In genomic region chr10:87861953-87862643, GRCh38 we compare ENCODE assay signal across 1 cellular context.
TF ChIP-seq lines count a peak whose summit lies in the region.

No MANE protein-coding gene starts in this region.

TF ChIP-seq in K562, 482 proteins besides CTCF, POLR2A, EP300 and RAD21 (continued from another document and continues in another):
- no peak for TF ChIP-seq RERE (CRISPR knock-in tag; IDR thresholded peaks at IDR 0.05; ENCODE audit: borderline replicate concordance)
- TF ChIP-seq CXXC5 (CRISPR knock-in tag; IDR thresholded peaks at IDR 0.05) = peak; percentile 87
- 0 out of 2 replicates have a peak, but pooled peaks have one; percentile 26 for TF ChIP-seq ZNF282 (CRISPR knock-in tag; IDR thresholded peaks at IDR 0.05)
- peak; percentile 52; the same call in 1 of the 2 replicates for TF ChIP-seq CBFA2T2 (conservative IDR thresholded peaks at IDR 0.05)
- no peak for TF ChIP-seq TCFL5 (CRISPR knock-in tag; conservative IDR thresholded peaks at IDR 0.05)
- peak; percentile 57; the same call in 1 of the 2 replicates for TF ChIP-seq ETS1 (conservative IDR thresholded peaks at IDR 0.05; ENCODE audit: control insufficient read depth, low read depth, low read length)
- TF ChIP-seq TAF1 (IDR thresholded peaks at IDR 0.05; ENCODE audit: control insufficient read depth, extremely low read depth, insufficient read depth, low read length, severe bottlenecking) = peak; percentile 61
- no peak for TF ChIP-seq WHSC1 (IDR thresholded peaks at IDR 0.05; ENCODE audit: low read length)
- TF ChIP-seq MAFK (IDR thresholded peaks at IDR 0.05; ENCODE audit: low read length) = no peak
- no peak for TF ChIP-seq DLX4 (CRISPR knock-in tag; IDR thresholded peaks at IDR 0.05)
- TF ChIP-seq JUN (IDR thresholded peaks at IDR 0.05; ENCODE audit: borderline replicate concordance, low read depth, low read length) = 0 out of 2 replicates have a peak, but pooled peaks have one; percentile 10
- TF ChIP-seq JUN (CRISPR knock-in tag; IDR thresholded peaks at IDR 0.05; ENCODE audit: borderline replicate concordance) = no peak; the same call in 1 of the 2 replicates
- 0 out of 2 replicates have a peak, but pooled peaks have one; percentile 24 for TF ChIP-seq FOSL1 (tag; conservative IDR thresholded peaks at IDR 0.05)
- TF ChIP-seq ZFP91 (CRISPR knock-in tag; IDR thresholded peaks at IDR 0.05) = no peak
- TF ChIP-seq ETV1 (tag; conservative IDR thresholded peaks at IDR 0.05; ENCODE audit: low read depth) = peak; percentile 70
- TF ChIP-seq ZNF589 (CRISPR knock-in tag; IDR thresholded peaks at IDR 0.05; ENCODE audit: low read depth) = peak; percentile 43; the same call in 1 of the 2 replicates
- peak; percentile 58; the same call in 1 of the 2 replicates for TF ChIP-seq TAF7 (tag; IDR thresholded peaks at IDR 0.05)
- TF ChIP-seq ATF6 (CRISPR knock-in tag; IDR thresholded peaks at IDR 0.05) = 0 out of 2 replicates have a peak, but pooled peaks have one; percentile 63
- TF ChIP-seq TCF3 (CRISPR knock-in tag; IDR thresholded peaks at IDR 0.05) = 0 out of 2 replicates have a peak, but pooled peaks have one; percentile 3
- TF ChIP-seq ZNF12 (CRISPR knock-in tag; IDR thresholded peaks at IDR 0.05) = peak; percentile 47; the same call in 1 of the 2 replicates
- 0 out of 2 replicates have a peak, but pooled peaks have one; percentile 45 for TF ChIP-seq CC2D1A (IDR thresholded peaks at IDR 0.05)
- peak; percentile 83 for TF ChIP-seq VEZF1 (CRISPR knock-in tag; IDR thresholded peaks at IDR 0.05)
- 0 out of 4 replicates have a peak, but pooled peaks of 1 of the 2 experiments have one; percentile 9 for TF ChIP-seq NRF1 (conservative IDR thresholded peaks at IDR 0.05 in 1 of 2, IDR thresholded peaks at IDR 0.05 in 1 of 2)
- TF ChIP-seq NR2C2 (CRISPR knock-in tag; IDR thresholded peaks at IDR 0.05) = peak; percentile 80
- peak; percentile 86 for TF ChIP-seq NR2C2 (tag; IDR thresholded peaks at IDR 0.05)
- TF ChIP-seq TFE3 (CRISPR knock-in tag; IDR thresholded peaks at IDR 0.05) = peak; percentile 92
- peak in 1 of 2 experiments; percentile 81; a peak in 2 of 4 replicates for TF ChIP-seq UBTF (IDR thresholded peaks at IDR 0.05; ENCODE audit: borderline replicate concordance in 1 of 2, low read depth in 2 of 2, low read length in 2 of 2)
- no peak for TF ChIP-seq SRSF7 (optimal IDR thresholded peaks at IDR 0.05; ENCODE audit: low read depth, low read length)
- peak; percentile 81 to 84 for TF ChIP-seq MNT (conservative IDR thresholded peaks at IDR 0.05)
- peak; percentile 72; the same call in 1 of the 2 replicates for TF ChIP-seq BCOR (IDR thresholded peaks at IDR 0.05)
- TF ChIP-seq RAD51 (IDR thresholded peaks at IDR 0.05; ENCODE audit: borderline replicate concordance, low read depth) = peak; percentile 90
- TF ChIP-seq ZSCAN29 (IDR thresholded peaks at IDR 0.05) = peak; percentile 72; the same call in 1 of the 2 replicates
- 0 out of 4 replicates have a peak, but pooled peaks of 1 of the 2 experiments have one; percentile 40 for TF ChIP-seq ZMIZ1 (IDR thresholded peaks at IDR 0.05; ENCODE audit: low read depth in 2 of 2, low read length in 2 of 2)
- TF ChIP-seq NCOA4 (IDR thresholded peaks at IDR 0.05; ENCODE audit: partially characterized antibody) = no peak
